ENCODE assay signal across 22 cellular contexts in genomic region chr4:115759231-115759630, GRCh38.
"Had no signal": no experiment of that assay in that cellular context is flagged by ENCODE, and none has a peak within 500 bp of the region (broad histone marks: within the 10 kb centered on the region; RNA-seq: fewer than 3 reads in every experiment).

No MANE protein-coding gene starts in this region.

- H3K4me3 ChIP-seq: SJSA1, SK-N-MC had no signal

- H3K27ac ChIP-seq: SJSA1, SK-N-MC had no signal

- ATAC-seq: HepG2 had no signal

- H3K9me3 ChIP-seq: SJSA1 had no signal

- H3K27me3 ChIP-seq: SJSA1 had no signal

- H3K36me3 ChIP-seq: SJSA1 had no signal

- H3K4me1 ChIP-seq: SJSA1 had no signal

- DNase-seq: IMR-90, Kasumi-1, KG1, MM.1S, NCI-H1092 treated with DMSO at 0.1 percent for 48 hours, NCI-H1436, NCI-H187, NCI-H2029, NCI-H2081 treated with DMSO at 0.1 percent for 48 hours, NCI-H2171, NCI-H226, NCI-H446, NCI-H510A, NCI-H524 treated with DMSO at 0.1 percent for 48 hours, NCI-H69, NCI-H774, Right ventricle myocardium superior, RPMI8226, SIG-M5 had no signal
